13 cellular contexts compared by ENCODE assay signal in genomic region chr12:57012600-57013465, GRCh38. TPM values are rescaled to one million over a fixed set of nuclear protein-coding genes. Genes with fewer than 3 reads are reported as not detected.
DNase-seq lines count a peak whose midpoint lies in the region; ATAC-seq, FAIRE-seq and TF ChIP-seq lines count a peak whose summit lies in the region.
"Had no signal": no experiment of that assay in that cellular context is flagged by ENCODE, and none has a peak within 500 bp of the region (broad histone marks: within the 10 kb centered on the region; RNA-seq: fewer than 3 reads in every experiment).

No MANE protein-coding gene starts in this region.

- TF ChIP-seq CTCF in HepG2 (CRISPR knock-in tag; IDR thresholded peaks at IDR 0.05) (no peak; the same call in 1 of the 2 replicates), right lobe of liver (IDR thresholded peaks at IDR 0.05) (no peak), H9 (conservative IDR thresholded peaks at IDR 0.05) (peak; percentile 57), Loucy (conservative IDR thresholded peaks at IDR 0.05; ENCODE audit: low read length) (peak; percentile 35), coronary artery (IDR thresholded peaks at IDR 0.05) (no peak)

- H3K9me3 Mint-ChIP-seq in H9 = no peaks in the 10 kb centered on the region

- POLR2A ChIA-PET in HepG2 (lab: Yijun Ruan, JAX) = interaction anchor here (1.1 kb wide), 1 partner anchor 99 kb away, joined by 3 read pairs; no protein-coding TSS in a partner anchor

- CTCF ChIA-PET in HepG2 (lab: Yijun Ruan, JAX; ENCODE audit: low intra/inter-chr PET ratio, low total read pairs) = no interaction called here

- in situ Hi-C loops in HepG2 (cut with HindIII; ENCODE audit: extremely low pct_ligation_motif_present, low pct_unique_long_range_greater_than_20kb) = no loop called here

- H3K14ac ChIP-seq in H9 (ENCODE audit: insufficient read depth, low read length) = no peak overlapping the region

- H3K4me3 ChIP-seq in HepG2 (replicated peaks in 1 of 3; ENCODE audit: insufficient read depth in 1 of 3, low read depth in 2 of 3, low read length in 3 of 3) = no peak overlapping the region
- H3K4me3 ChIP-seq in right lobe of liver = no peak overlapping the region
- H3K4me3 ChIP-seq in Loucy (ENCODE audit: low read length, poor library complexity, severe bottlenecking) = no peak overlapping the region
- no peak overlapping the region for H3K4me3 ChIP-seq in coronary artery
- H3K4me3 ChIP-seq: GM23248, SJSA1 had no signal

- peaks cover 6% of the 10 kb centered on the region for H3K27me3 Mint-ChIP-seq in H9 (ENCODE audit: low read depth)

- no peak for TF ChIP-seq EP300 in HepG2 (IDR thresholded peaks at IDR 0.05; ENCODE audit: low read depth in 2 of 2, low read length in 2 of 2)
- no peak for TF ChIP-seq EP300 in HepG2 (CRISPR knock-in tag; IDR thresholded peaks at IDR 0.05; ENCODE audit: borderline replicate concordance)

- intact Hi-C loops in HepG2 (cut with micrococcal nuclease; ENCODE audit: unreplicated experiment) = no loop called here
- intact Hi-C loops in right lobe of liver (cut with DNase I) = loop anchor here (5.0 kb wide), 2 partner anchors 54 to 104 kb away; no protein-coding TSS in a partner anchor

- H2BK5ac ChIP-seq in H9 (ENCODE audit: insufficient read length, low read length) = no peak overlapping the region

- 33% methylated on average over 7 of the region's 7 CpGs for WGBS in HepG2 (ENCODE audit: low lambda C conversion rate)
- WGBS in right lobe of liver (ENCODE audit: insufficient coverage, low coverage, low lambda C conversion rate, missing lambda C conversion rate) = 64% methylated on average over 5 of the region's 7 CpGs
- WGBS in H9 (ENCODE audit: extremely low coverage, insufficient read length, low lambda C conversion rate) = no CpG with 5 or more reads among the region's 7 CpGs

- no peak overlapping the region for H2BK12ac ChIP-seq in H9 (ENCODE audit: insufficient read length, low read depth, low read length)

- H3K4ac ChIP-seq in H9 (ENCODE audit: low read depth, low read length) = no peak overlapping the region

- no peaks in the 10 kb centered on the region for H3F3A ChIP-seq in Loucy (ENCODE audit: low read depth)

- no peaks in the 10 kb centered on the region for H3K79me1 ChIP-seq in H9 (ENCODE audit: insufficient read depth, low read depth, low read length, poor library complexity, severe bottlenecking)

- H3K23ac ChIP-seq in H9 (ENCODE audit: insufficient read length, low read depth, low read length) = no peak overlapping the region

- no peak overlapping the region for H2BK120ac ChIP-seq in H9 (ENCODE audit: low read depth, low read length, poor library complexity, severe bottlenecking)

- no peak overlapping the region for H3K27ac ChIP-seq in HepG2 (ENCODE audit: extremely low read length, insufficient read depth, low read length)
- H3K27ac ChIP-seq in right lobe of liver = no peak overlapping the region
- no peak overlapping the region for H3K27ac ChIP-seq in H9 (ENCODE audit: insufficient read length, low read depth, low read length)
- H3K27ac ChIP-seq in coronary artery = no peak overlapping the region
- H3K27ac ChIP-seq: GM23248, SJSA1 had no signal

- H3K4me3 Mint-ChIP-seq in H9 = peak overlapping the region in 1 of 2 experiments; percentile 15; a peak in 1 of 5 replicates

- H3K27me3 ChIP-seq in HepG2 (ENCODE audit: control insufficient read depth in 1 of 2, insufficient read depth in 2 of 2, low read length in 2 of 2) (peaks cover 3 to 44% of the 10 kb centered on the region in 2 experiments; a peak in 3 of 5 replicates), right lobe of liver (no peaks in the 10 kb centered on the region), H9 (ENCODE audit: insufficient read depth, low read length) (no peaks in the 10 kb centered on the region; the same call in 1 of the 2 replicates), Loucy (ENCODE audit: insufficient read depth, low read length, poor library complexity, severe bottlenecking) (no peaks in the 10 kb centered on the region)

- H3K56ac ChIP-seq in H9 (ENCODE audit: insufficient read length, low read depth, low read length) = no peak overlapping the region

- no peaks in the 10 kb centered on the region for H3K23me2 ChIP-seq in H9 (ENCODE audit: insufficient read length, low read depth, low read length, poor library complexity, severe bottlenecking)

- peak overlapping the region in 2 of 3 experiments; percentile 12 to 63; a peak in 2 of 7 replicates for H3K27ac Mint-ChIP-seq in H9

- no peaks in the 10 kb centered on the region for H3K9me2 ChIP-seq in Loucy (replicated peaks; ENCODE audit: low read depth, low read length)

- ATAC-seq in HepG2 (0 out of 3 replicates have a peak, but pooled peaks have one; percentile 10), right lobe of liver (no peak)

- no peak overlapping the region for H3K18ac ChIP-seq in H9 (ENCODE audit: insufficient read length, low read depth, low read length)

- peaks cover 0 to 2% (median 0%) of the 10 kb centered on the region in 3 experiments; a peak in 2 of 7 replicates for H3K36me3 Mint-ChIP-seq in H9 (ENCODE audit: insufficient read depth in 1 of 3, low read depth in 3 of 3)

- H3K4me1 ChIP-seq in HepG2 (ENCODE audit: insufficient read depth, low read length) (peaks cover 31% of the 10 kb centered on the region), right lobe of liver (peaks cover 0 to 9% (median 0%) of the 10 kb centered on the region in 4 donors), H9 (ENCODE audit: insufficient read depth, low read length) (peaks cover 16% of the 10 kb centered on the region; the same call in 1 of the 2 replicates), Loucy (ENCODE audit: insufficient read depth, low read length, poor library complexity, severe bottlenecking) (peaks cover 3% of the 10 kb centered on the region)

- no peak overlapping the region for H2AFZ ChIP-seq in HepG2 (ENCODE audit: low read length)
- no peak overlapping the region for H2AFZ ChIP-seq in H9 (ENCODE audit: low read length)
- H2AFZ ChIP-seq in Loucy (ENCODE audit: low read length) = no peak overlapping the region
- H2AFZ ChIP-seq: GM23248 had no signal

- no TSS peak for BruUV-seq in HepG2 (replicated peaks; lab: Mats Ljungman, UMichigan)

- no peaks in the 10 kb centered on the region for H3K9me3 ChIP-seq in HepG2 (ENCODE audit: low read length)
- H3K9me3 ChIP-seq in right lobe of liver = no peaks in the 10 kb centered on the region
- H3K9me3 ChIP-seq in H9 (ENCODE audit: control insufficient read depth, low read depth, low read length) = no peaks in the 10 kb centered on the region
- no peaks in the 10 kb centered on the region for H3K9me3 ChIP-seq in Loucy (ENCODE audit: insufficient read depth, low read depth, low read length)
- H3K9me3 ChIP-seq: SJSA1 had no signal

- no peak overlapping the region for H4K5ac ChIP-seq in H9 (ENCODE audit: insufficient read length, low read depth, low read length)

- H2AK5ac ChIP-seq in H9 (ENCODE audit: insufficient read length, low read length) = no peak overlapping the region

- H3K36me3 ChIP-seq in HepG2 (replicated peaks in 1 of 2; ENCODE audit: control insufficient read depth in 1 of 2, insufficient read depth in 2 of 2, low read length in 2 of 2) (no peaks in the 10 kb centered on the region), right lobe of liver (no peaks in the 10 kb centered on the region), Loucy (ENCODE audit: insufficient read depth, low read length) (no peaks in the 10 kb centered on the region)
- H3K36me3 ChIP-seq: SJSA1 had no signal

- H3K79me2 ChIP-seq in HepG2 (ENCODE audit: insufficient read depth, low read length) = no peaks in the 10 kb centered on the region
- H3K79me2 ChIP-seq in H9 (ENCODE audit: insufficient read depth, low read length) = no peaks in the 10 kb centered on the region
- H3K79me2 ChIP-seq in Loucy (ENCODE audit: insufficient read depth, low read length) = no peaks in the 10 kb centered on the region

- no peak overlapping the region for H4K8ac ChIP-seq in H9 (replicated peaks; ENCODE audit: insufficient read length, low read depth, low read length)

- no peak overlapping the region for H2BK20ac ChIP-seq in H9 (ENCODE audit: low read depth, low read length, poor library complexity, severe bottlenecking)

- peaks cover 49 to 81% of the 10 kb centered on the region in 2 experiments for H3K4me1 Mint-ChIP-seq in H9

- H3T11ph ChIP-seq in H9 (ENCODE audit: low read length) = no peak overlapping the region

- H3K4me2 ChIP-seq in HepG2 (ENCODE audit: low read depth, low read length) (no peak overlapping the region), H9 (ENCODE audit: insufficient read depth, insufficient read length, low read length) (no peak overlapping the region), Loucy (ENCODE audit: low read depth, low read length, poor library complexity, severe bottlenecking) (no peak overlapping the region)

- TF ChIP-seq RAD21 in HepG2 (CRISPR knock-in tag; IDR thresholded peaks at IDR 0.05) = no peak

- TF ChIP-seq POLR2A in HepG2 (IDR thresholded peaks at IDR 0.05; ENCODE audit: insufficient read depth in 1 of 2, low read depth in 2 of 2, low read length in 2 of 2) = no peak
- TF ChIP-seq POLR2A in right lobe of liver (IDR thresholded peaks at IDR 0.05) = no peak

- H4K20me1 ChIP-seq in HepG2 (ENCODE audit: insufficient read depth, low read length) = no peaks in the 10 kb centered on the region
- H4K20me1 ChIP-seq in H9 (ENCODE audit: control insufficient read depth, insufficient read depth, insufficient read length) = no peaks in the 10 kb centered on the region
- H4K20me1 ChIP-seq in Loucy (ENCODE audit: insufficient read depth, low read length, poor library complexity, severe bottlenecking) = no peaks in the 10 kb centered on the region

- H2BK15ac ChIP-seq in H9 (ENCODE audit: low read depth, low read length) = no peak overlapping the region

- no peak overlapping the region for H4K91ac ChIP-seq in H9 (ENCODE audit: insufficient read length, low read depth, low read length)

- DNase-seq in HepG2 (ENCODE audit: low spot score) = no peak
- DNase-seq in right lobe of liver = no peak
- DNase-seq in H9 = no peak
- DNase-seq in NCI-H526 (lab: John Stamatoyannopoulos, UW) = no peak
- no peak for DNase-seq in cortex of kidney (lab: John Stamatoyannopoulos, UW)
- DNase-seq in SK-N-DZ (ENCODE audit: low spot score) = no peak
- no peak for DNase-seq in coronary artery (ENCODE audit: low spot score)
- DNase-seq: activated CD8-positive, alpha-beta memory T cell treated with anti-CD3 and anti-CD28 coated beads, Interleukin-2, amount 50 U/mL, for 4 hours; dermis blood vessel endothelial cell; GM23248 had no signal

- no peak for FAIRE-seq in HepG2 (lab: Jason Lieb, UNC)

- H3K9ac ChIP-seq in HepG2 (ENCODE audit: insufficient read depth, low read depth, low read length) (no peak overlapping the region), H9 (ENCODE audit: extremely low read depth, insufficient read length, low read length) (no peak overlapping the region), Loucy (ENCODE audit: low read depth, low read length, poor library complexity, severe bottlenecking) (no peak overlapping the region)
- H3K9ac ChIP-seq: GM23248 had no signal

RNA-seq across cellular contexts. Expression of gene TAC3, which starts 3.5 kb away (rescaled TPM):
- total RNA-seq in HepG2 (2016; rRNA removed; fragmentation: Illumina TruSeq; extraction: Trizol) (0.15 TPM in 1 of 2 replicates, not detected in the other), right lobe of liver (not detected), H9 (2021) (4.4 and 6.2 TPM in 2 replicates)
- total RNA-seq in HepG2 (2016; cell fraction: cytosol; rRNA removed; fragmentation: Illumina TruSeq; extraction: Trizol; ENCODE audit: low read depth) = not detected in 2 replicates
- total RNA-seq in HepG2 (2016; cell fraction: insoluble cytoplasmic fraction; rRNA removed; fragmentation: Illumina TruSeq; extraction: Trizol) = 0.19 TPM in 1 of 2 replicates, not detected in the other
- not detected in 2 replicates for total RNA-seq in HepG2 (2016; cell fraction: membrane; rRNA removed; fragmentation: Illumina TruSeq; extraction: Trizol)
- total RNA-seq in HepG2 (2016; cell fraction: nucleus; rRNA removed; fragmentation: Illumina TruSeq; extraction: Trizol) = not detected in 2 replicates
- 0.13 and 0.25 TPM in 2 replicates for polyA plus RNA-seq in HepG2 (2011; rRNA removed)
- polyA plus RNA-seq in HepG2 (2011; cell fraction: cytosol; rRNA removed) = 0.14 TPM in 1 of 2 replicates, not detected in the other
- polyA plus RNA-seq in HepG2 (2011; cell fraction: nucleus; rRNA removed) = 0.59 and 0.64 TPM in 2 replicates
- 0.21 TPM in 1 of 2 replicates, not detected in the other for polyA plus RNA-seq in HepG2 (2012)
- polyA plus RNA-seq in HepG2 (2016; cell fraction: cytosol; fragmentation: Illumina TruSeq; extraction: Trizol; ENCODE audit: low read depth) = not detected in 2 replicates
- 0.43 TPM in 1 of 2 replicates, not detected in the other for polyA plus RNA-seq in HepG2 (2016; cell fraction: insoluble cytoplasmic fraction; fragmentation: Illumina TruSeq; extraction: Trizol; ENCODE audit: low read depth)
- polyA plus RNA-seq in HepG2 (2016; cell fraction: membrane; fragmentation: Illumina TruSeq; extraction: Trizol; ENCODE audit: low read depth) = not detected in 2 replicates
- 1.00 TPM in 1 of 2 replicates, not detected in the other for polyA plus RNA-seq in HepG2 (2016; cell fraction: nucleus; fragmentation: Illumina TruSeq; extraction: Trizol; ENCODE audit: insufficient read depth, low read depth)
- not detected in 2 replicates for polyA minus RNA-seq in HepG2 (2011; rRNA and poly(A)+ RNA removed; ENCODE audit: low replicate concordance)
- not detected in 2 replicates for polyA minus RNA-seq in HepG2 (2011; cell fraction: cytosol; rRNA and poly(A)+ RNA removed)
- polyA minus RNA-seq in HepG2 (2011; cell fraction: nucleus; rRNA and poly(A)+ RNA removed) = not detected in 2 replicates
- 22.2 and 24.3 TPM in 2 replicates for polyA plus RNA-seq in SK-N-DZ (2014; cell fraction: cytosol; rRNA removed)
- 7.5 and 10.3 TPM in 2 replicates for polyA plus RNA-seq in SK-N-DZ (2014; cell fraction: nucleus; rRNA removed)
- total RNA-seq: dermis blood vessel endothelial cell, GM23248, SJSA1 had no signal
- polyA plus RNA-seq: BJ, GM23248 had no signal

RNA-seq across cellular contexts. Expression of gene ZBTB39, which starts 6.5 kb away (rescaled TPM):
- total RNA-seq in HepG2 (2016; rRNA removed; fragmentation: Illumina TruSeq; extraction: Trizol) (6.5 and 8.1 TPM in 2 replicates), right lobe of liver (1 to 10 TPM; 1.8 to 3.7 (median 3.3) TPM), H9 (2021) (30.3 and 31.2 TPM in 2 replicates)
- total RNA-seq in HepG2 (2016; cell fraction: cytosol; rRNA removed; fragmentation: Illumina TruSeq; extraction: Trizol; ENCODE audit: low read depth) = 0.79 and 0.91 TPM in 2 replicates
- total RNA-seq in HepG2 (2016; cell fraction: insoluble cytoplasmic fraction; rRNA removed; fragmentation: Illumina TruSeq; extraction: Trizol) = 6.5 and 7.2 TPM in 2 replicates
- 3.6 and 4.0 TPM in 2 replicates for total RNA-seq in HepG2 (2016; cell fraction: membrane; rRNA removed; fragmentation: Illumina TruSeq; extraction: Trizol)
- total RNA-seq in HepG2 (2016; cell fraction: nucleus; rRNA removed; fragmentation: Illumina TruSeq; extraction: Trizol) = 5.7 and 6.7 TPM in 2 replicates
- 6.4 and 6.9 TPM in 2 replicates for polyA plus RNA-seq in HepG2 (2011; rRNA removed)
- polyA plus RNA-seq in HepG2 (2011; cell fraction: cytosol; rRNA removed) = 4.9 and 5.8 TPM in 2 replicates
- polyA plus RNA-seq in HepG2 (2011; cell fraction: nucleus; rRNA removed) = 7.9 and 8.5 TPM in 2 replicates
- polyA plus RNA-seq in HepG2 (2012) = 4.4 and 4.7 TPM in 2 replicates
- polyA plus RNA-seq in HepG2 (2016; cell fraction: cytosol; fragmentation: Illumina TruSeq; extraction: Trizol; ENCODE audit: low read depth) = 0.19 and 0.26 TPM in 2 replicates
- polyA plus RNA-seq in HepG2 (2016; cell fraction: insoluble cytoplasmic fraction; fragmentation: Illumina TruSeq; extraction: Trizol; ENCODE audit: low read depth) = 4.5 and 5.7 TPM in 2 replicates
- 1.3 and 1.5 TPM in 2 replicates for polyA plus RNA-seq in HepG2 (2016; cell fraction: membrane; fragmentation: Illumina TruSeq; extraction: Trizol; ENCODE audit: low read depth)
- 7.1 and 8.3 TPM in 2 replicates for polyA plus RNA-seq in HepG2 (2016; cell fraction: nucleus; fragmentation: Illumina TruSeq; extraction: Trizol; ENCODE audit: insufficient read depth, low read depth)
- 10.0 and 11.4 TPM in 2 replicates for polyA minus RNA-seq in HepG2 (2011; rRNA and poly(A)+ RNA removed; ENCODE audit: low replicate concordance)
- 6.2 and 6.7 TPM in 2 replicates for polyA minus RNA-seq in HepG2 (2011; cell fraction: cytosol; rRNA and poly(A)+ RNA removed)
- 8.6 and 10.3 TPM in 2 replicates for polyA minus RNA-seq in HepG2 (2011; cell fraction: nucleus; rRNA and poly(A)+ RNA removed)
- 13.9 and 19.2 TPM in 2 replicates for polyA plus RNA-seq in SK-N-DZ (2014; cell fraction: cytosol; rRNA removed)
- 11.6 and 15.3 TPM in 2 replicates for polyA plus RNA-seq in SK-N-DZ (2014; cell fraction: nucleus; rRNA removed)

RNA-seq across cellular contexts. Expression of gene MYO1A, which starts 37.1 kb away (rescaled TPM):
- 5.3 TPM in 2 replicates for total RNA-seq in HepG2 (2016; rRNA removed; fragmentation: Illumina TruSeq; extraction: Trizol)
- 0.61 and 0.62 TPM in 2 replicates for total RNA-seq in HepG2 (2016; cell fraction: cytosol; rRNA removed; fragmentation: Illumina TruSeq; extraction: Trizol; ENCODE audit: low read depth)
- total RNA-seq in HepG2 (2016; cell fraction: insoluble cytoplasmic fraction; rRNA removed; fragmentation: Illumina TruSeq; extraction: Trizol) = 2.6 and 4.1 TPM in 2 replicates
- total RNA-seq in HepG2 (2016; cell fraction: membrane; rRNA removed; fragmentation: Illumina TruSeq; extraction: Trizol) = 0.69 and 0.71 TPM in 2 replicates
- total RNA-seq in HepG2 (2016; cell fraction: nucleus; rRNA removed; fragmentation: Illumina TruSeq; extraction: Trizol) = 2.9 and 4.9 TPM in 2 replicates
- polyA plus RNA-seq in HepG2 (2011; rRNA removed) = 6.0 and 10.6 TPM in 2 replicates
- polyA plus RNA-seq in HepG2 (2011; cell fraction: cytosol; rRNA removed) = 2.8 and 3.1 TPM in 2 replicates
- 26.7 and 34.0 TPM in 2 replicates for polyA plus RNA-seq in HepG2 (2011; cell fraction: nucleus; rRNA removed)
- polyA plus RNA-seq in HepG2 (2012) = 6.9 and 13.6 TPM in 2 replicates
- polyA plus RNA-seq in HepG2 (2016; cell fraction: cytosol; fragmentation: Illumina TruSeq; extraction: Trizol; ENCODE audit: low read depth) = 0.20 and 0.40 TPM in 2 replicates
- 2.6 TPM in 2 replicates for polyA plus RNA-seq in HepG2 (2016; cell fraction: insoluble cytoplasmic fraction; fragmentation: Illumina TruSeq; extraction: Trizol; ENCODE audit: low read depth)
- 0.34 and 1.5 TPM in 2 replicates for polyA plus RNA-seq in HepG2 (2016; cell fraction: membrane; fragmentation: Illumina TruSeq; extraction: Trizol; ENCODE audit: low read depth)
- 7.9 and 10.3 TPM in 2 replicates for polyA plus RNA-seq in HepG2 (2016; cell fraction: nucleus; fragmentation: Illumina TruSeq; extraction: Trizol; ENCODE audit: insufficient read depth, low read depth)
- 0.28 and 14.9 TPM in 2 replicates for polyA minus RNA-seq in HepG2 (2011; rRNA and poly(A)+ RNA removed; ENCODE audit: low replicate concordance)
- 2.3 and 3.9 TPM in 2 replicates for polyA minus RNA-seq in HepG2 (2011; cell fraction: cytosol; rRNA and poly(A)+ RNA removed)
- polyA minus RNA-seq in HepG2 (2011; cell fraction: nucleus; rRNA and poly(A)+ RNA removed) = 11.2 and 13.8 TPM in 2 replicates
- 1 to 10 TPM in 1 of 6 experiments, under 1 TPM in 4, not detected in 1; 0.27 to 1.9 (median 0.68) TPM for total RNA-seq in right lobe of liver
- 0.26 TPM in 1 of 2 replicates, not detected in the other for total RNA-seq in H9 (2021)
- not detected in 2 replicates for polyA plus RNA-seq in SK-N-DZ (2014; cell fraction: cytosol; rRNA removed)
- polyA plus RNA-seq in SK-N-DZ (2014; cell fraction: nucleus; rRNA removed) = 0.22 TPM in 1 of 2 replicates, not detected in the other
- total RNA-seq: dermis blood vessel endothelial cell, GM23248, SJSA1 had no signal
- polyA plus RNA-seq: GM23248 had no signal

RNA-seq across cellular contexts. Expression of gene RDH16, which starts 55.4 kb away (rescaled TPM):
- total RNA-seq in HepG2 (2016; rRNA removed; fragmentation: Illumina TruSeq; extraction: Trizol) (0.07 and 0.13 TPM in 2 replicates), right lobe of liver (100 to 1,000 TPM in 4 of 6 experiments, 10 to 100 TPM in 2; 84.6 to 481 (median 147) TPM), H9 (2021) (0.31 and 0.39 TPM in 2 replicates)
- not detected in 2 replicates for total RNA-seq in HepG2 (2016; cell fraction: cytosol; rRNA removed; fragmentation: Illumina TruSeq; extraction: Trizol; ENCODE audit: low read depth)
- total RNA-seq in HepG2 (2016; cell fraction: insoluble cytoplasmic fraction; rRNA removed; fragmentation: Illumina TruSeq; extraction: Trizol) = 0.09 and 0.22 TPM in 2 replicates
- total RNA-seq in HepG2 (2016; cell fraction: membrane; rRNA removed; fragmentation: Illumina TruSeq; extraction: Trizol) = 0.07 and 0.09 TPM in 2 replicates
- 0.34 TPM in 1 of 2 replicates, not detected in the other for total RNA-seq in HepG2 (2016; cell fraction: nucleus; rRNA removed; fragmentation: Illumina TruSeq; extraction: Trizol)
- 0.05 TPM in 2 replicates for polyA plus RNA-seq in HepG2 (2011; rRNA removed)
- polyA plus RNA-seq in HepG2 (2011; cell fraction: cytosol; rRNA removed) = 0.04 and 0.05 TPM in 2 replicates
- polyA plus RNA-seq in HepG2 (2011; cell fraction: nucleus; rRNA removed) = 0.23 and 0.26 TPM in 2 replicates
- 0.09 and 0.50 TPM in 2 replicates for polyA plus RNA-seq in HepG2 (2012)
- polyA plus RNA-seq in HepG2 (2016; cell fraction: cytosol; fragmentation: Illumina TruSeq; extraction: Trizol; ENCODE audit: low read depth) = 0.09 TPM in 1 of 2 replicates, not detected in the other
- 0.19 TPM in 1 of 2 replicates, not detected in the other for polyA plus RNA-seq in HepG2 (2016; cell fraction: insoluble cytoplasmic fraction; fragmentation: Illumina TruSeq; extraction: Trizol; ENCODE audit: low read depth)
- 0.08 and 0.13 TPM in 2 replicates for polyA plus RNA-seq in HepG2 (2016; cell fraction: membrane; fragmentation: Illumina TruSeq; extraction: Trizol; ENCODE audit: low read depth)
- polyA plus RNA-seq in HepG2 (2016; cell fraction: nucleus; fragmentation: Illumina TruSeq; extraction: Trizol; ENCODE audit: insufficient read depth, low read depth) = 0.25 and 0.44 TPM in 2 replicates
- polyA minus RNA-seq in HepG2 (2011; rRNA and poly(A)+ RNA removed; ENCODE audit: low replicate concordance) = 0.18 TPM in 1 of 2 replicates, not detected in the other
- not detected in 2 replicates for polyA minus RNA-seq in HepG2 (2011; cell fraction: cytosol; rRNA and poly(A)+ RNA removed)
- 0.13 and 0.37 TPM in 2 replicates for polyA minus RNA-seq in HepG2 (2011; cell fraction: nucleus; rRNA and poly(A)+ RNA removed)
- polyA plus RNA-seq in SK-N-DZ (2014; cell fraction: cytosol; rRNA removed) = 0.22 TPM in 1 of 2 replicates, not detected in the other
- 0.38 and 0.68 TPM in 2 replicates for polyA plus RNA-seq in SK-N-DZ (2014; cell fraction: nucleus; rRNA removed)
- total RNA-seq: GM23248 had no signal
- polyA plus RNA-seq: GM23248 had no signal

Comparison
In these comparisons a context has a peak if more than half of its experiments do, and no peak if none do; other contexts are left out.
1. CTCF ChIP-seq: peak in H9 (single experiment) and Loucy (single experiment); none in HepG2 (single experiment), right lobe of liver (0 of 4) and coronary artery (single experiment).